In genomic region chr19:39398297-39398864, GRCh38 we compare ENCODE assay signal across 6 cellular contexts. TPM values are rescaled to one million over a fixed set of nuclear protein-coding genes. Genes with fewer than 3 reads are reported as not detected.
DNase-seq lines count a peak whose midpoint lies in the region; ATAC-seq and TF ChIP-seq lines count a peak whose summit lies in the region.

No MANE protein-coding gene starts in this region.

- H3K4me2 ChIP-seq in OCI-LY1 (ENCODE audit: low read length) = peak overlapping the region; percentile 9; the same call in 1 of the 2 replicates

- H3K27me3 ChIP-seq in OCI-LY1 (ENCODE audit: insufficient read depth, low read length) = no peaks in the 10 kb centered on the region
- no peaks in the 10 kb centered on the region for H3K27me3 ChIP-seq in ovary

- H3K36me3 Mint-ChIP-seq in chondrocyte (ENCODE audit: low read depth) = peaks cover 6% of the 10 kb centered on the region

- peak overlapping the region; percentile 9; the same call in 1 of the 2 replicates for H3K9ac ChIP-seq in OCI-LY1 (ENCODE audit: low read length)

- H3K27ac ChIP-seq in OCI-LY1 (ENCODE audit: low read depth, low read length, poor library complexity, severe bottlenecking) (peak overlapping the region; percentile 62), ovary (peak overlapping the region; percentile 66 to 71)

- H4K20me1 ChIP-seq in OCI-LY1 (ENCODE audit: insufficient read depth, low read length) = no peaks in the 10 kb centered on the region

- no peak for ATAC-seq in GM21423 (IDR thresholded peaks at IDR 0.05; ENCODE audit: unreplicated experiment)

- peak; percentile 92 for DNase-seq in A172 (ENCODE audit: low spot score)
- no peak for DNase-seq in chondrocyte (ENCODE audit: low spot score)
- peak in 4 of 5 donors; percentile 46 to 68 (median 50) for DNase-seq in ovary
- no peak for DNase-seq in middle frontal gyrus (ENCODE audit: extremely low spot score, low spot score)

- H3K36me3 ChIP-seq in OCI-LY1 (ENCODE audit: insufficient read depth, low read length) = peaks cover 28% of the 10 kb centered on the region; the same call in 1 of the 2 replicates
- H3K36me3 ChIP-seq in ovary = no peaks in the 10 kb centered on the region

- H2AFZ ChIP-seq in OCI-LY1 (ENCODE audit: low read length) = no peak overlapping the region

- H3K9me3 ChIP-seq in OCI-LY1 (ENCODE audit: low read length) (no peaks in the 10 kb centered on the region), ovary (no peaks in the 10 kb centered on the region)

- H3K4me3 ChIP-seq in OCI-LY1 (ENCODE audit: low read depth, low read length, poor library complexity, severe bottlenecking) = no peak overlapping the region
- H3K4me3 ChIP-seq in ovary = no peak overlapping the region

- peak; percentile 11 for TF ChIP-seq POLR2A in ovary (IDR thresholded peaks at IDR 0.05)

- H3K27ac Mint-ChIP-seq in chondrocyte (ENCODE audit: unreplicated experiment) = peak overlapping the region; percentile 86

- 0 out of 2 replicates have a peak, but pooled peaks cover 3% of the 10 kb centered on the region for H3F3A ChIP-seq in OCI-LY1 (ENCODE audit: insufficient read depth, low read length)

- H3K27me3 Mint-ChIP-seq in chondrocyte (ENCODE audit: low read depth) = no peaks in the 10 kb centered on the region

- H3K9me3 Mint-ChIP-seq in chondrocyte (ENCODE audit: low read depth) = no peaks in the 10 kb centered on the region

- H3K4me3 Mint-ChIP-seq in chondrocyte (ENCODE audit: unreplicated experiment) = no peak overlapping the region

- H3K4me1 Mint-ChIP-seq in chondrocyte (ENCODE audit: low read depth) = peaks cover 41% of the 10 kb centered on the region

- 77 to 82% (median 81%) methylated on average over 11 of the region's 11 CpGs for WGBS in ovary, 3 donors

- intact Hi-C loops in ovary (cut with DNase I) = loop anchor here in 1 of 4 donors (10.0 kb wide), 1 partner anchor 136 kb away; the partner anchor contains the start of gene EID2B

- peaks cover 46% of the 10 kb centered on the region for H3K4me1 ChIP-seq in OCI-LY1 (ENCODE audit: insufficient read depth, low read length, severe bottlenecking)
- H3K4me1 ChIP-seq in ovary (ENCODE audit: insufficient read depth) = peaks cover 8% of the 10 kb centered on the region

- TF ChIP-seq CTCF in OCI-LY1 (IDR thresholded peaks at IDR 0.05; ENCODE audit: low read length) (no peak), chondrocyte (IDR thresholded peaks at IDR 0.05) (no peak), ovary (IDR thresholded peaks at IDR 0.05) (no peak)

- no peak for TF ChIP-seq EP300 in ovary (IDR thresholded peaks at IDR 0.05)

- H3K9me2 ChIP-seq in OCI-LY1 (ENCODE audit: low read depth, low read length) = no peaks in the 10 kb centered on the region

- H3K79me2 ChIP-seq in OCI-LY1 (ENCODE audit: insufficient read depth, low read length) = no peaks in the 10 kb centered on the region

RNA-seq across cellular contexts. Expression of gene MED29, which starts 7.2 kb away (rescaled TPM):
- total RNA-seq in A172 (2014; rRNA removed; shearing (Covaris generic)) = 20.9 and 24.7 TPM in 2 replicates
- total RNA-seq in chondrocyte (27.0 to 31.1 TPM (median 28.7 TPM) in 3 replicates), ovary (10 to 100 TPM; 27.7 to 62.9 (median 59.9) TPM)
- 10 to 100 TPM; 43.5 to 48.8 TPM for polyA plus RNA-seq in ovary

RNA-seq across cellular contexts. Expression of gene PAF1, which starts 7.5 kb away (rescaled TPM):
- 55.3 and 69.9 TPM in 2 replicates for total RNA-seq in A172 (2014; rRNA removed; shearing (Covaris generic))
- 32.2 to 39.7 TPM (median 32.5 TPM) in 3 replicates for total RNA-seq in chondrocyte
- total RNA-seq in ovary = 10 to 100 TPM; 31.0 to 60.2 (median 47.4) TPM
- 10 to 100 TPM; 52.7 to 78.1 TPM for polyA plus RNA-seq in ovary

RNA-seq across cellular contexts. Expression of gene ZFP36, which starts 8.3 kb away (rescaled TPM):
- 0.50 and 1.5 TPM in 2 replicates for total RNA-seq in A172 (2014; rRNA removed; shearing (Covaris generic))
- total RNA-seq in chondrocyte (30.2 to 55.7 TPM (median 46.3 TPM) in 3 replicates), ovary (100 to 1,000 TPM in 6 of 7 donors, 10 to 100 TPM in 1; 78.1 to 995 (median 152) TPM)
- polyA plus RNA-seq in ovary = 100 to 1,000 TPM; 204 to 320 TPM

RNA-seq across cellular contexts. Expression of gene PLEKHG2, which starts 14.1 kb away (rescaled TPM):
- 11.4 and 17.3 TPM in 2 replicates for total RNA-seq in A172 (2014; rRNA removed; shearing (Covaris generic))
- total RNA-seq in chondrocyte (108 to 154 TPM (median 150 TPM) in 3 replicates), ovary (10 to 100 TPM in 6 of 7 donors, 1 to 10 TPM in 1; 8.6 to 68.0 (median 33.9) TPM)
- 10 to 100 TPM; 12.9 to 23.0 TPM for polyA plus RNA-seq in ovary

RNA-seq across cellular contexts. Expression of gene RPS16, which starts 37.4 kb away (rescaled TPM):
- 145 and 262 TPM in 2 replicates for total RNA-seq in A172 (2014; rRNA removed; shearing (Covaris generic))
- total RNA-seq in chondrocyte = 1,022 to 1,375 TPM (median 1,065 TPM) in 3 replicates
- total RNA-seq in ovary = 1,000 to 10,000 TPM; 3,321 to 5,287 (median 4,531) TPM
- polyA plus RNA-seq in ovary = 1,000 to 10,000 TPM; 2,348 to 7,403 TPM

Comparison
In these comparisons a context has a peak if more than half of its experiments do, and no peak if none do; other contexts are left out.
1. DNase-seq: peak in A172 (single experiment) and ovary (4 of 5); none in chondrocyte (single experiment) and middle frontal gyrus (single experiment).
2. RNA of gene ZFP36, which starts 8.3 kb away (total RNA-seq): 78.1 to 995 TPM in ovary and 30.2 to 55.7 TPM in chondrocyte; 0.50 to 1.5 TPM in A172; every median in the first group is over 10 times any median in the second.